27 cellular contexts compared by ENCODE assay signal in genomic region chr3:125151437-125151806, GRCh38.
DNase-seq lines count a peak whose midpoint lies in the region; ATAC-seq and TF ChIP-seq lines count a peak whose summit lies in the region.
"Had no signal": no experiment of that assay in that cellular context is flagged by ENCODE, and none has a peak within 500 bp of the region (broad histone marks: within the 10 kb centered on the region; RNA-seq: fewer than 3 reads in every experiment).

No MANE protein-coding gene starts in this region.

- intact Hi-C loops in left ventricle myocardium inferior (cut with micrococcal nuclease): no loop called here
- intact Hi-C loops in left cardiac atrium (cut with DNase I): no loop called here
- intact Hi-C loops in dendritic cell treated with granulocyte-macrophage colony-stimulating factor and Interleukin-4, amounts not matched to agents 40 ng/mL and 50 ng/mL, for 4 days (cut with micrococcal nuclease): no loop called here

- no peaks in the 10 kb centered on the region for H3K9me3 Mint-ChIP-seq in dendritic cell treated with granulocyte-macrophage colony-stimulating factor and Interleukin-4, amounts not matched to agents 40 ng/mL and 50 ng/mL, for 4 days
- H3K9me3 Mint-ChIP-seq in osteocyte (ENCODE audit: unreplicated experiment) (no peaks in the 10 kb centered on the region), glutamatergic neuron (ENCODE audit: unreplicated experiment) (no peaks in the 10 kb centered on the region)
- H3K9me3 Mint-ChIP-seq: activated naive CD4-positive, alpha-beta T cell treated with anti-CD3 and anti-CD28 coated beads, Interleukin-2, amount 10 ng/mL, durations not matched to agents 7 days and 5 days; CD4-positive, CD25-positive, alpha-beta regulatory T cell; GM23338; naive thymus-derived CD8-positive, alpha-beta T cell had no signal

- H3K27me3 Mint-ChIP-seq in dendritic cell treated with granulocyte-macrophage colony-stimulating factor and Interleukin-4, amounts not matched to agents 40 ng/mL and 50 ng/mL, for 4 days: no peaks in the 10 kb centered on the region
- H3K27me3 Mint-ChIP-seq in osteocyte (ENCODE audit: unreplicated experiment) (no peaks in the 10 kb centered on the region), glutamatergic neuron (ENCODE audit: unreplicated experiment) (no peaks in the 10 kb centered on the region)
- H3K27me3 Mint-ChIP-seq: naive thymus-derived CD8-positive, alpha-beta T cell had no signal

- H3K4me1 Mint-ChIP-seq in dendritic cell treated with granulocyte-macrophage colony-stimulating factor and Interleukin-4, amounts not matched to agents 40 ng/mL and 50 ng/mL, for 4 days (ENCODE audit: low read depth): peaks cover 61% of the 10 kb centered on the region
- H3K4me1 Mint-ChIP-seq in osteocyte (ENCODE audit: unreplicated experiment) (peaks cover 58% of the 10 kb centered on the region), glutamatergic neuron (ENCODE audit: low read depth, unreplicated experiment) (peaks cover 16% of the 10 kb centered on the region)

- DNase-seq in left ventricle myocardium inferior: no peak
- no peak for DNase-seq in left cardiac atrium
- no peak for DNase-seq in osteocyte (ENCODE audit: extremely low spot score, unreplicated experiment)
- no peak for DNase-seq in glutamatergic neuron
- DNase-seq in GM20000 (ENCODE audit: low spot score): no peak
- DNase-seq in NAMALWA (ENCODE audit: low spot score): no peak
- no peak for DNase-seq in effector CD4-positive, alpha-beta T cell
- DNase-seq: 8988T; activated CD4-positive, alpha-beta T cell treated with anti-CD3 and anti-CD28 coated beads, Interleukin-2, amount 50 U/mL, for 48 hours; activated CD8-positive, alpha-beta memory T cell treated with anti-CD3 and anti-CD28 coated beads, Interleukin-2, amount 50 U/mL, for 4 hours; activated naive CD4-positive, alpha-beta T cell treated with anti-CD3 and anti-CD28 coated beads, Interleukin-2, amount 10 ng/mL, durations not matched to agents 7 days and 5 days; amygdala; CD4-positive, CD25-positive, alpha-beta regulatory T cell; EL; esophagus squamous epithelium; midbrain; naive thymus-derived CD8-positive, alpha-beta T cell; NCI-H1092 treated with DMSO at 0.1 percent for 48 hours; NCI-H187 treated with DMSO at 0.1 percent for 48 hours; NCI-H2171 treated with DMSO at 0.1 percent for 48 hours; pancreas; stimulated activated CD4-positive, alpha-beta T cell treated with anti-CD3 and anti-CD28 coated beads, Interleukin-2, amount 100 ng/mL, for 48 hours had no signal

- ATAC-seq in left cardiac atrium: no peak
- ATAC-seq: activated CD4-positive, CD25-positive, alpha-beta regulatory T cell treated with anti-CD3 and anti-CD28 coated beads, Interleukin-2, amount 50 U/mL, for 24 hours; GM12878; GM23338; left lobe of liver; naive thymus-derived CD8-positive, alpha-beta T cell; pancreas had no signal

- H3K4me3 Mint-ChIP-seq in dendritic cell treated with granulocyte-macrophage colony-stimulating factor and Interleukin-4, amounts not matched to agents 40 ng/mL and 50 ng/mL, for 4 days: no peak overlapping the region
- H3K4me3 Mint-ChIP-seq in osteocyte (ENCODE audit: unreplicated experiment) (peak overlapping the region; percentile 44), glutamatergic neuron (ENCODE audit: unreplicated experiment) (no peak overlapping the region)
- H3K4me3 Mint-ChIP-seq: activated naive CD4-positive, alpha-beta T cell treated with anti-CD3 and anti-CD28 coated beads, Interleukin-2, amount 10 ng/mL, durations not matched to agents 7 days and 5 days; CD4-positive, CD25-positive, alpha-beta regulatory T cell; GM23338; naive thymus-derived CD8-positive, alpha-beta T cell had no signal

- no peaks in the 10 kb centered on the region for H3K27me3 ChIP-seq in left ventricle myocardium inferior (ENCODE audit: low read depth)
- H3K27me3 ChIP-seq: esophagus squamous epithelium, pancreas had no signal

- peaks cover 57% of the 10 kb centered on the region for H3K4me1 ChIP-seq in left ventricle myocardium inferior
- H3K4me1 ChIP-seq: pancreas had no signal

- no peaks in the 10 kb centered on the region for H3K36me3 Mint-ChIP-seq in dendritic cell treated with granulocyte-macrophage colony-stimulating factor and Interleukin-4, amounts not matched to agents 40 ng/mL and 50 ng/mL, for 4 days (ENCODE audit: low read depth)
- no peaks in the 10 kb centered on the region for H3K36me3 Mint-ChIP-seq in osteocyte (ENCODE audit: unreplicated experiment)
- no peaks in the 10 kb centered on the region for H3K36me3 Mint-ChIP-seq in glutamatergic neuron (ENCODE audit: unreplicated experiment)
- H3K36me3 Mint-ChIP-seq: CD4-positive, CD25-positive, alpha-beta regulatory T cell; naive thymus-derived CD8-positive, alpha-beta T cell had no signal

- peak overlapping the region; percentile 36 for H3K27ac ChIP-seq in left ventricle myocardium inferior (replicated peaks)
- H3K27ac ChIP-seq: esophagus squamous epithelium, pancreas had no signal

- peak overlapping the region; percentile 55 for H3K27ac Mint-ChIP-seq in dendritic cell treated with granulocyte-macrophage colony-stimulating factor and Interleukin-4, amounts not matched to agents 40 ng/mL and 50 ng/mL, for 4 days
- peak overlapping the region; percentile 80 for H3K27ac Mint-ChIP-seq in osteocyte (ENCODE audit: unreplicated experiment)
- no peak overlapping the region for H3K27ac Mint-ChIP-seq in glutamatergic neuron (ENCODE audit: unreplicated experiment)
- H3K27ac Mint-ChIP-seq: activated naive CD4-positive, alpha-beta T cell treated with anti-CD3 and anti-CD28 coated beads, Interleukin-2, amount 10 ng/mL, durations not matched to agents 7 days and 5 days; CD4-positive, CD25-positive, alpha-beta regulatory T cell; GM23338 had no signal

- TF ChIP-seq CTCF in left ventricle myocardium inferior (IDR thresholded peaks at IDR 0.05; ENCODE audit: borderline replicate concordance) (no peak), osteocyte (IDR thresholded peaks at IDR 0.05) (no peak), glutamatergic neuron (IDR thresholded peaks at IDR 0.05; ENCODE audit: partially characterized antibody, unreplicated experiment) (no peak), GM20000 (IDR thresholded peaks at IDR 0.05; ENCODE audit: extremely low read depth, missing control alignments) (no peak)

- no peaks in the 10 kb centered on the region for H3K9me3 ChIP-seq in left ventricle myocardium inferior (replicated peaks)
- H3K9me3 ChIP-seq: esophagus squamous epithelium, pancreas had no signal

- H3K36me3 ChIP-seq in left ventricle myocardium inferior: no peaks in the 10 kb centered on the region
- H3K36me3 ChIP-seq: esophagus squamous epithelium, pancreas had no signal

- H3K4me3 ChIP-seq in left ventricle myocardium inferior: no peak overlapping the region
- H3K4me3 ChIP-seq: esophagus squamous epithelium, GM12878, GM23338, pancreas had no signal
